ENCODE assay signal across 8 cellular contexts in the genomic region with DNA sequence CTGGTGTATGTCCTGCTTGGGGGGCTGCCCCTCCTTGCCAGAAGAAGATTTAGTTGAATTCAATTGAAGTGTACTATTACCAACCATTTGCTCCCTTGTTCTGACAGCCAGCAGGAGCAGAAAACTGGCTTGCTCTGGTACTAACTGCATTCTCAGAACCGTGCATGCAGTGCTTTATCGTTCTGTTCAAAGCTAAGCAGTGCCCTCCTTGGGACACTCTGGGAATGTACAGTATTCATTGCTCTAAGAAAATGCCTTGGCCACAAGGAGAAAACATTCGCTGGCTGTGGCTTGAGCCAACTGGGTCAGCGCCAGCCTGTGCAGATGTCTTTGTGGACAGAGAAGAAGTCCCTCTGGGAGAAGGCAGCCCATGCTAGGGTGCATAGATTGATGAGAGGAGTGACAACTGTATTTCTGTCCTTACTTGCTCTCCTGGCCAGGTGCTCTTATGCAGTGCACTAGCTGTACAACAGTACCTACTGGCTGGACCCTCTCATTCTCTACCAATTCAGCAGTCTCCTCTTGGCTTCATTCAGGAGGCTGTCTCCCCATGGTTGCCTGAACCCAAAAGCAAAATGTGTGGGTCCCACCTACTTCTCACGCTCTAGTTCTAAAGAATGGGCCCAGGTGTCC.
DNase-seq lines count a peak whose midpoint lies in the region; ATAC-seq and TF ChIP-seq lines count a peak whose summit lies in the region.

No MANE protein-coding gene starts in this region.

- DNase-seq in NCI-H187 (lab: John Stamatoyannopoulos, UW) (peak; percentile 20 to 49), amniotic stem cell (lab: John Stamatoyannopoulos, UW) (peak; percentile 81), left ventricle myocardium superior (peak; percentile 82), retina (peak; percentile 67)

- ATAC-seq in left ventricle myocardium superior (peak; percentile 86), HG02884 (IDR thresholded peaks at IDR 0.05; ENCODE audit: unreplicated experiment) (no peak), HG02759 (IDR thresholded peaks at IDR 0.05; ENCODE audit: unreplicated experiment) (no peak), GM18511 (IDR thresholded peaks at IDR 0.05; ENCODE audit: unreplicated experiment) (no peak)

- peak; percentile 39 for TF ChIP-seq CTCF in GM12873 (IDR thresholded peaks at IDR 0.05; ENCODE audit: insufficient read depth, low read depth, low read length, missing control alignments)

- intact Hi-C loops in left ventricle myocardium superior (cut with micrococcal nuclease): loop anchor here (5.0 kb wide), 2 partner anchors 260 to 345 kb away; no protein-coding TSS in a partner anchor
